Comparison of ENCODE assay signal across 8 cellular contexts in the genomic region with DNA sequence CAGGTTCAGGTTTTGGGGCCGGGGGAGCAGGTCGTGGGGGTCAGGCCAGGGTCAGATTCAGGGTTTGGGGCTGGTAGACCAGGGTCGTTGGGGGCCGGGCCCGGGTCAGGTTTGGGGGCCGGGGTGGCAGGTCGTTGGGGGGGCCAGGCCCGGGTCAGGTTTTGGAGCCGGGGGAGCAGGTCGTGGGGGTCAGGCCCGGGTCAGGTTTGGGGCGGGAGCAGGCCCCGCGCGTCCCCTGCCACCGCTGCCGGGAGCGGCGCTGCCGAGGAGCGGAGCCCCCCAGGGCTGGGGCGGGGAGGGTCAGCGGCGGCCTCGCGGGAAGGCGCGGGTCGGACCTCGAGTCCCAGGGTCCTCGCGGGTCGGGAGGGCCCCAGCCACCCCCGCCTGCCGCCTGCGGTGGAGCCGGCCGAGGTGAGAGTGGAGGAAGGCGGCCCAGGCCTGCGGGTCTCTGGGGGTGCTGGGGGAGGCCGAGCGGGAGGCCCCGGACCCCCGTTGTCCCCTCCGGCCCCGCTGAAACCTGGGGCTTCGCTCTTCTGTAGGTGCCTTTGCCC. TPM values are rescaled to one million over a fixed set of nuclear protein-coding genes. Genes with fewer than 3 reads are reported as not detected.
DNase-seq lines count a peak whose midpoint lies in the region; ATAC-seq and TF ChIP-seq lines count a peak whose summit lies in the region.

No MANE protein-coding gene starts in this region.

- H3K4me3 Mint-ChIP-seq in stimulated activated naive CD8-positive, alpha-beta T cell treated with anti-CD3 and anti-CD28 coated beads, Interleukin-15, Interleukin-2, amounts not matched to agents 100 ng/mL and 50 ng/mL, for 24 hours = peak overlapping the region; percentile 97
- peak overlapping the region; percentile 94 for H3K4me3 Mint-ChIP-seq in mesothelial cell of epicardium

- H3K36me3 ChIP-seq in aorta (ENCODE audit: control insufficient read depth in 1 of 2, insufficient read depth in 2 of 2, low read length in 1 of 2) = no peaks in the 10 kb centered on the region

- H3K4me1 ChIP-seq in aorta (ENCODE audit: control insufficient read depth in 1 of 2, insufficient read depth in 2 of 2, low read length in 2 of 2) = no peaks in the 10 kb centered on the region

- H3K27me3 Mint-ChIP-seq in stimulated activated naive CD8-positive, alpha-beta T cell treated with anti-CD3 and anti-CD28 coated beads, Interleukin-15, Interleukin-2, amounts not matched to agents 100 ng/mL and 50 ng/mL, for 24 hours = no peaks in the 10 kb centered on the region
- no peaks in the 10 kb centered on the region for H3K27me3 Mint-ChIP-seq in mesothelial cell of epicardium (ENCODE audit: low read depth)

- H3K27ac ChIP-seq in aorta (ENCODE audit: low read depth in 1 of 2, low read length in 2 of 2) = no peak overlapping the region

- peak overlapping the region; percentile 95 for H3K27ac Mint-ChIP-seq in stimulated activated naive CD8-positive, alpha-beta T cell treated with anti-CD3 and anti-CD28 coated beads, Interleukin-15, Interleukin-2, amounts not matched to agents 100 ng/mL and 50 ng/mL, for 24 hours
- peak overlapping the region; percentile 96 for H3K27ac Mint-ChIP-seq in mesothelial cell of epicardium

- H3K4me3 ChIP-seq in cardiac fibroblast (replicated peaks in 1 of 2; ENCODE audit: low read depth in 2 of 2, low read length in 2 of 2) (peak overlapping the region; percentile 70 to 72), aorta (ENCODE audit: low read length in 2 of 2) (peak overlapping the region; percentile 58 to 68)

- H3K9me3 Mint-ChIP-seq in stimulated activated naive CD8-positive, alpha-beta T cell treated with anti-CD3 and anti-CD28 coated beads, Interleukin-15, Interleukin-2, amounts not matched to agents 100 ng/mL and 50 ng/mL, for 24 hours = no peaks in the 10 kb centered on the region
- H3K9me3 Mint-ChIP-seq in mesothelial cell of epicardium = no peaks in the 10 kb centered on the region

- H3K4me1 Mint-ChIP-seq in stimulated activated naive CD8-positive, alpha-beta T cell treated with anti-CD3 and anti-CD28 coated beads, Interleukin-15, Interleukin-2, amounts not matched to agents 100 ng/mL and 50 ng/mL, for 24 hours (ENCODE audit: low read depth) = peaks cover 37% of the 10 kb centered on the region
- peaks cover 28% of the 10 kb centered on the region for H3K4me1 Mint-ChIP-seq in mesothelial cell of epicardium

- H3K9me3 ChIP-seq in aorta (ENCODE audit: control insufficient read depth, low read length) = no peaks in the 10 kb centered on the region

- no peak for ATAC-seq in stimulated activated naive CD8-positive, alpha-beta T cell treated with anti-CD3 and anti-CD28 coated beads, Interleukin-15, Interleukin-2, amounts not matched to agents 100 U/mL and 50 U/mL, for 24 hours
- ATAC-seq in aorta (ENCODE audit: low FRiP score) (no peak), HG03139 (IDR thresholded peaks at IDR 0.05; ENCODE audit: unreplicated experiment) (no peak)

- no peaks in the 10 kb centered on the region for H3K27me3 ChIP-seq in aorta (ENCODE audit: control insufficient read depth in 1 of 2, insufficient read depth in 2 of 2, low read length in 1 of 2)

- TF ChIP-seq CTCF in cardiac fibroblast (IDR thresholded peaks at IDR 0.05; ENCODE audit: low read depth, low read length) (no peak), mesothelial cell of epicardium (IDR thresholded peaks at IDR 0.05; ENCODE audit: unreplicated experiment) (no peak)

- intact Hi-C loops in aorta (cut with DNase I) = no loop called here

- peaks cover 5% of the 10 kb centered on the region for H3K36me3 Mint-ChIP-seq in stimulated activated naive CD8-positive, alpha-beta T cell treated with anti-CD3 and anti-CD28 coated beads, Interleukin-15, Interleukin-2, amounts not matched to agents 100 ng/mL and 50 ng/mL, for 24 hours (ENCODE audit: low read depth)
- H3K36me3 Mint-ChIP-seq in mesothelial cell of epicardium = no peaks in the 10 kb centered on the region

- 3 to 4% methylated on average over 25 to 47 of the region's 47 CpGs for WGBS in aorta, 2 donors

- DNase-seq in stimulated activated naive CD8-positive, alpha-beta T cell treated with anti-CD3 and anti-CD28 coated beads, Interleukin-15, Interleukin-2, amounts not matched to agents 100 U/mL and 50 U/mL, for 24 hours = no peak
- no peak for DNase-seq in cardiac fibroblast (ENCODE audit: low read depth in 2 of 2)
- DNase-seq in mesothelial cell of epicardium (ENCODE audit: low spot score in 2 of 2, unreplicated experiment in 2 of 2) = no peak
- no peak for DNase-seq in aorta
- DNase-seq in NOMO-1 treated with DMSO at 0.1 percent for 48 hours (lab: John Stamatoyannopoulos, UW; ENCODE audit: unreplicated experiment) = no peak
- DNase-seq in NCI-H2227 treated with DMSO at 0.1 percent for 48 hours (lab: John Stamatoyannopoulos, UW) = no peak

RNA-seq across cellular contexts. Expression of gene TRABD, which starts 0.5 kb away (rescaled TPM):
- total RNA-seq in mesothelial cell of epicardium = 44.3 to 44.6 TPM (median 44.4 TPM) in 3 replicates
- 10 to 100 TPM; 27.1 to 33.4 TPM for total RNA-seq in aorta
- 10 to 100 TPM; 13.5 to 53.2 TPM for polyA plus RNA-seq in aorta

RNA-seq across cellular contexts. Expression of gene SELENOO, which starts 14.6 kb away (rescaled TPM):
- 25.5 to 28.3 TPM (median 26.9 TPM) in 3 replicates for total RNA-seq in mesothelial cell of epicardium
- 10 to 100 TPM; 14.2 to 21.6 TPM for total RNA-seq in aorta
- 100 to 1,000 TPM in 1 of 2 donors, 10 to 100 TPM in 1; 11.6 to 105 TPM for polyA plus RNA-seq in aorta

RNA-seq across cellular contexts. Expression of gene PANX2, which starts 15.7 kb away (rescaled TPM):
- 6.0 to 7.0 TPM (median 6.4 TPM) in 3 replicates for total RNA-seq in mesothelial cell of epicardium
- 1 to 10 TPM in 1 of 2 donors, under 1 TPM in 1; 0.62 to 1.2 TPM for total RNA-seq in aorta
- polyA plus RNA-seq in aorta = 1 to 10 TPM in 1 of 2 donors, under 1 TPM in 1; 0.97 to 1.4 TPM

RNA-seq across cellular contexts. Expression of gene TUBGCP6, which starts 58.6 kb away (rescaled TPM):
- total RNA-seq in mesothelial cell of epicardium (64.1 to 65.9 TPM (median 65.3 TPM) in 3 replicates), aorta (10 to 100 TPM; 29.0 to 49.5 TPM)
- polyA plus RNA-seq in aorta = 100 to 1,000 TPM in 1 of 2 donors, 1 to 10 TPM in 1; 7.0 to 134 TPM
